8 cellular contexts compared by ENCODE assay signal in the genomic region with DNA sequence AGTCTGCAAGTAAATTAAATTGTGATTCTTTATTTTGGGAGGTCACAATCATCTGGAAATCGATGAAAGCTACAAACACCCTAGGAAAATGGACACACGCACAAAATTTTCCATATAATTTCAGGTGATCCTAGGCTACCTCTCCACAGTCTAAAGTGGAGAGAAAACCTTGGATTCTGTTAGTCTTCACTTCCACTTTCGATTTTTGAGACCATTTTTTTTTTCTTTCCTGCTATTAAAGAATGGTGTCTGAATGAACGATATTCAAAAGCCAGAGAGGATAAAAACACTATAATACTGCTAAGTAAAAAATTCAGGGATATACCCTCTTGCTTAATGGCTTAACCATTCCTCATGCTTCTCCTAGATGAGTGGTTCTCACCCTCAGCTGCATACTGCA. TPM values are rescaled to one million over a fixed set of nuclear protein-coding genes. Genes with fewer than 3 reads are reported as not detected.
DNase-seq lines count a peak whose midpoint lies in the region; ATAC-seq, FAIRE-seq and TF ChIP-seq lines count a peak whose summit lies in the region.

No MANE protein-coding gene starts in this region.

- DNase-seq in right atrium auricular region (ENCODE audit: low spot score) (no peak), left cardiac atrium (no peak), K562 (ENCODE audit: extremely low read depth in 1 of 4, low spot score in 3 of 4) (no peak), mesothelial cell of epicardium (ENCODE audit: low spot score in 2 of 2, unreplicated experiment in 2 of 2) (no peak), UCSD-AML1 (lab: John Stamatoyannopoulos, UW; ENCODE audit: unreplicated experiment) (no peak), foreskin melanocyte (no peak)

- in situ Hi-C loops in K562 (cut with MboI) = loop anchor here (25.0 kb wide), 1 partner anchor 641 kb away; the partner anchor contains the start of gene CPEB2

- no peak for TF ChIP-seq CTCF in right atrium auricular region (IDR thresholded peaks at IDR 0.05)
- TF ChIP-seq CTCF in K562 (IDR thresholded peaks at IDR 0.05 in 2 of 3, conservative IDR thresholded peaks at IDR 0.05 in 1 of 3; ENCODE audit: insufficient read depth in 2 of 3, low read depth in 1 of 3, low read length in 3 of 3) = no peak
- TF ChIP-seq CTCF in mesothelial cell of epicardium (IDR thresholded peaks at IDR 0.05; ENCODE audit: unreplicated experiment) = no peak

- peak overlapping the region; percentile 94 for H3K4me3 Mint-ChIP-seq in mesothelial cell of epicardium

- ATAC-seq in left cardiac atrium (no peak), K562 (peak; percentile 10), HG03097 (IDR thresholded peaks at IDR 0.05; ENCODE audit: low FRiP score, unreplicated experiment) (no peak), GM18909 (IDR thresholded peaks at IDR 0.05; ENCODE audit: poor library complexity, unreplicated experiment) (no peak)

- H3K9me3 Mint-ChIP-seq in mesothelial cell of epicardium = no peaks in the 10 kb centered on the region

- H3K36me3 ChIP-seq in right atrium auricular region = no peaks in the 10 kb centered on the region
- H3K36me3 ChIP-seq in K562 (ENCODE audit: control insufficient read depth, insufficient read depth, low read length) = peaks cover 7% of the 10 kb centered on the region; the same call in 1 of the 3 replicates

- peak overlapping the region in 1 of 2 experiments; percentile 82; a peak in 2 of 4 replicates for H3K9ac ChIP-seq in K562 (ENCODE audit: insufficient read depth in 1 of 2, low read depth in 2 of 2, low read length in 2 of 2)

- H3K4me2 ChIP-seq in K562 (ENCODE audit: insufficient read depth, low read length) = peak overlapping the region; percentile 82

- no peaks in the 10 kb centered on the region for H3K36me3 Mint-ChIP-seq in mesothelial cell of epicardium

- H3K27me3 Mint-ChIP-seq in mesothelial cell of epicardium (ENCODE audit: low read depth) = no peaks in the 10 kb centered on the region

- BruUV-seq in K562 (replicated peaks; lab: Mats Ljungman, UMichigan) = no TSS peak

- FAIRE-seq in K562 (lab: Jason Lieb, UNC) = no peak

- TF ChIP-seq POLR2A in K562 (conservative IDR thresholded peaks at IDR 0.05) = no peak

- H3K9me3 ChIP-seq in right atrium auricular region (no peaks in the 10 kb centered on the region), K562 (replicated peaks; ENCODE audit: control insufficient read depth, insufficient read depth, low read depth, low read length) (0 out of 2 replicates have a peak, but pooled peaks cover 3% of the 10 kb centered on the region)

- no peaks in the 10 kb centered on the region for H3K27me3 ChIP-seq in right atrium auricular region
- H3K27me3 ChIP-seq in K562 (ENCODE audit: control insufficient read depth in 2 of 2, insufficient read depth in 2 of 2, low read length in 2 of 2) = no peaks in the 10 kb centered on the region

- TF ChIP-seq EP300 in K562 (IDR thresholded peaks at IDR 0.05; ENCODE audit: low read length) = no peak

- no peaks in the 10 kb centered on the region for H3K9me1 ChIP-seq in K562 (ENCODE audit: control insufficient read depth, insufficient read depth, low read length)

- peak overlapping the region; percentile 73 for H2AFZ ChIP-seq in K562 (ENCODE audit: low read depth, low read length)

- H3K4me1 ChIP-seq in right atrium auricular region (peaks cover 0 to 59% of the 10 kb centered on the region in 2 donors), K562 (replicated peaks in 1 of 2; ENCODE audit: control insufficient read depth in 2 of 2, insufficient read depth in 2 of 2, low read length in 2 of 2) (peaks cover 15 to 21% of the 10 kb centered on the region in 2 experiments)

- intact Hi-C loops in left cardiac atrium (cut with DNase I) = loop anchor here in 1 of 2 donors (5.0 kb wide), 1 partner anchor 176 kb away; no protein-coding TSS in a partner anchor
- intact Hi-C loops in K562 (cut with micrococcal nuclease) = loop anchor here (5.0 to 10.0 kb wide), 5 partner anchors 64 to 649 kb away; partner anchors contain the start of genes CPEB2 and TAPT1

- no peak for TF ChIP-seq RAD21 in K562 (CRISPR knock-in tag; conservative IDR thresholded peaks at IDR 0.05 in 1 of 2, IDR thresholded peaks at IDR 0.05 in 1 of 2)

- POLR2A ChIA-PET in K562 (lab: Yijun Ruan, JAX) = interaction anchor here (1.5 to 1.6 kb wide), 2 partner anchors 16 to 28 kb away, joined by 4 to 9 read pairs; partner anchors contain the start of gene FAM200B

- peaks cover 58% of the 10 kb centered on the region for H3K4me1 Mint-ChIP-seq in mesothelial cell of epicardium

- H3K4me3 ChIP-seq in right atrium auricular region = peak overlapping the region; percentile 84 to 87
- H3K4me3 ChIP-seq in K562 = peak overlapping the region; percentile 84

- CTCF ChIA-PET in K562 (lab: Yijun Ruan, JAX; ENCODE audit: low intra/inter-chr PET ratio) = no interaction called here

- no peaks in the 10 kb centered on the region for H4K20me1 ChIP-seq in K562 (replicated peaks; ENCODE audit: control insufficient read depth, insufficient read depth, low read length)

- H3K27ac ChIP-seq in right atrium auricular region = peak overlapping the region; percentile 99 to 100
- H3K27ac ChIP-seq in K562 (ENCODE audit: extremely low read depth, low read depth, low read length) = peak overlapping the region; percentile 81

- peak overlapping the region; percentile 97 for H3K27ac Mint-ChIP-seq in mesothelial cell of epicardium

- 2% methylated on average over 4 of the region's 4 CpGs for WGBS in K562 (ENCODE audit: insufficient coverage, low coverage, missing lambda C conversion rate)

- H3K79me2 ChIP-seq in K562 (ENCODE audit: control insufficient read depth, insufficient read depth, low read length) = peaks cover 64% of the 10 kb centered on the region

RNA-seq across cellular contexts. Expression of gene FBXL5, which starts 1.7 kb away (rescaled TPM):
- 10 to 100 TPM; 81.0 to 83.1 TPM for total RNA-seq in right atrium auricular region
- total RNA-seq in left cardiac atrium = 10 to 100 TPM; 69.1 to 71.0 TPM
- total RNA-seq in K562 (2011; cell fraction: chromatin; rRNA removed; ENCODE audit: low replicate concordance) = 35.4 and 67.8 TPM in 2 replicates
- 35.7 and 50.1 TPM in 2 replicates for total RNA-seq in K562 (2011; cell fraction: nucleolus; rRNA removed)
- 48.0 and 50.8 TPM in 2 replicates for total RNA-seq in K562 (2011; cell fraction: nucleoplasm; rRNA removed)
- 32.1 and 37.9 TPM in 2 replicates for total RNA-seq in K562 (2014; rRNA removed)
- total RNA-seq in K562 (2014; rRNA removed; fragmentation: Illumina TruSeq; extraction: Trizol) = 25.3 and 27.9 TPM in 2 replicates
- 29.0 and 35.2 TPM in 2 replicates for total RNA-seq in K562 (2015; rRNA removed; fragmentation: Illumina TruSeq; extraction: Trizol)
- total RNA-seq in K562 (2021) = 22.1 and 23.5 TPM in 2 replicates
- 24.3 and 26.5 TPM in 2 replicates for polyA plus RNA-seq in K562 (2011; rRNA removed)
- 10.0 and 12.9 TPM in 2 replicates for polyA plus RNA-seq in K562 (2011; cell fraction: cytosol; rRNA removed)
- polyA plus RNA-seq in K562 (2011; cell fraction: nucleus; rRNA removed) = 25.4 and 27.0 TPM in 2 replicates
- polyA plus RNA-seq in K562 (2012) = 16.8 and 33.6 TPM in 2 replicates
- 13.2 and 15.9 TPM in 2 replicates for polyA plus RNA-seq in K562 (2014; fragmentation: Illumina TruSeq; extraction: Trizol)
- 10 to 100 TPM in 1 of 2 experiments, 1 to 10 TPM in 1; 6.0 to 10.8 TPM for polyA plus RNA-seq in K562 (2014; fragmentation: Nextera tagmentation; extraction: Ambion mirVana)
- 15.5 and 28.9 TPM in 2 replicates for polyA plus RNA-seq in K562 (2014; rRNA removed)
- polyA minus RNA-seq in K562 (2011; rRNA and poly(A)+ RNA removed) = 37.8 and 49.9 TPM in 2 replicates
- 11.3 and 16.2 TPM in 2 replicates for polyA minus RNA-seq in K562 (2011; cell fraction: cytosol; rRNA and poly(A)+ RNA removed)
- 46.7 and 68.4 TPM in 2 replicates for polyA minus RNA-seq in K562 (2011; cell fraction: nucleus; rRNA and poly(A)+ RNA removed)
- 51.6 to 56.5 TPM (median 53.1 TPM) in 3 replicates for total RNA-seq in mesothelial cell of epicardium

RNA-seq across cellular contexts. Expression of gene FAM200B, which starts 28.2 kb away (rescaled TPM):
- total RNA-seq in right atrium auricular region (10 to 100 TPM; 41.4 to 57.4 TPM), left cardiac atrium (10 to 100 TPM; 30.9 to 35.4 TPM), K562 (2014; rRNA removed) (17.4 and 21.3 TPM in 2 replicates), K562 (2014; rRNA removed; fragmentation: Illumina TruSeq; extraction: Trizol) (25.5 and 31.8 TPM in 2 replicates), K562 (2015; rRNA removed; fragmentation: Illumina TruSeq; extraction: Trizol) (33.4 and 36.3 TPM in 2 replicates), K562 (2021) (23.2 and 25.4 TPM in 2 replicates), mesothelial cell of epicardium (32.0 to 37.7 TPM (median 36.1 TPM) in 3 replicates)
- 8.1 and 22.4 TPM in 2 replicates for total RNA-seq in K562 (2011; cell fraction: chromatin; rRNA removed; ENCODE audit: low replicate concordance)
- 4.8 and 5.4 TPM in 2 replicates for total RNA-seq in K562 (2011; cell fraction: nucleolus; rRNA removed)
- 8.8 and 11.5 TPM in 2 replicates for total RNA-seq in K562 (2011; cell fraction: nucleoplasm; rRNA removed)
- polyA plus RNA-seq in K562 (2011; rRNA removed) (21.9 and 22.6 TPM in 2 replicates), K562 (2014; fragmentation: Illumina TruSeq; extraction: Trizol) (39.1 and 48.0 TPM in 2 replicates), K562 (2014; fragmentation: Nextera tagmentation; extraction: Ambion mirVana) (10 to 100 TPM; 23.2 to 27.6 TPM), K562 (2014; rRNA removed) (23.3 and 30.3 TPM in 2 replicates)
- polyA plus RNA-seq in K562 (2011; cell fraction: cytosol; rRNA removed) = 5.5 and 12.1 TPM in 2 replicates
- 25.6 and 39.2 TPM in 2 replicates for polyA plus RNA-seq in K562 (2011; cell fraction: nucleus; rRNA removed)
- 44.3 and 49.2 TPM in 2 replicates for polyA plus RNA-seq in K562 (2012)
- 12.2 and 17.3 TPM in 2 replicates for polyA minus RNA-seq in K562 (2011; rRNA and poly(A)+ RNA removed)
- 5.6 and 8.2 TPM in 2 replicates for polyA minus RNA-seq in K562 (2011; cell fraction: cytosol; rRNA and poly(A)+ RNA removed)
- polyA minus RNA-seq in K562 (2011; cell fraction: nucleus; rRNA and poly(A)+ RNA removed) = 14.4 and 34.0 TPM in 2 replicates

RNA-seq across cellular contexts. Expression of gene BST1, which starts 49.4 kb away (rescaled TPM):
- 10 to 100 TPM in 1 of 2 donors, 1 to 10 TPM in 1; 9.5 to 10.2 TPM for total RNA-seq in right atrium auricular region
- total RNA-seq in left cardiac atrium = 10 to 100 TPM in 1 of 2 donors, 1 to 10 TPM in 1; 8.7 to 11.0 TPM
- not detected in 2 replicates for total RNA-seq in K562 (2011; cell fraction: chromatin; rRNA removed; ENCODE audit: low replicate concordance)
- total RNA-seq in K562 (2011; cell fraction: nucleolus; rRNA removed) = not detected in 2 replicates
- not detected in 2 replicates for total RNA-seq in K562 (2011; cell fraction: nucleoplasm; rRNA removed)
- total RNA-seq in K562 (2014; rRNA removed) = not detected in 2 replicates
- total RNA-seq in K562 (2014; rRNA removed; fragmentation: Illumina TruSeq; extraction: Trizol) = not detected in 2 replicates
- not detected in 2 replicates for total RNA-seq in K562 (2015; rRNA removed; fragmentation: Illumina TruSeq; extraction: Trizol)
- total RNA-seq in K562 (2021) = not detected in 2 replicates
- polyA plus RNA-seq in K562 (2011; rRNA removed) = 0.07 TPM in 2 replicates
- 0.04 TPM in 1 of 2 replicates, not detected in the other for polyA plus RNA-seq in K562 (2011; cell fraction: cytosol; rRNA removed)
- 0.20 TPM in 1 of 2 replicates, not detected in the other for polyA plus RNA-seq in K562 (2011; cell fraction: nucleus; rRNA removed)
- 0.12 and 0.42 TPM in 2 replicates for polyA plus RNA-seq in K562 (2012)
- polyA plus RNA-seq in K562 (2014; fragmentation: Illumina TruSeq; extraction: Trizol) = not detected in 2 replicates
- under 1 TPM; 0.04 to 0.38 TPM for polyA plus RNA-seq in K562 (2014; fragmentation: Nextera tagmentation; extraction: Ambion mirVana)
- polyA plus RNA-seq in K562 (2014; rRNA removed) = not detected in 2 replicates
- polyA minus RNA-seq in K562 (2011; rRNA and poly(A)+ RNA removed) = 0.39 TPM in 1 of 2 replicates, not detected in the other
- not detected in 2 replicates for polyA minus RNA-seq in K562 (2011; cell fraction: cytosol; rRNA and poly(A)+ RNA removed)
- polyA minus RNA-seq in K562 (2011; cell fraction: nucleus; rRNA and poly(A)+ RNA removed) = not detected in 2 replicates
- 0.42 to 1.0 TPM (median 0.58 TPM) in 3 replicates for total RNA-seq in mesothelial cell of epicardium
